In genomic region chr10:35642023-35642792, GRCh38 we compare ENCODE assay signal across 9 cellular contexts. TPM values are rescaled to one million over a fixed set of nuclear protein-coding genes. Genes with fewer than 3 reads are reported as not detected.
DNase-seq lines count a peak whose midpoint lies in the region; ATAC-seq and TF ChIP-seq lines count a peak whose summit lies in the region.
"Had no signal": no experiment of that assay in that cellular context is flagged by ENCODE, and none has a peak within 500 bp of the region (broad histone marks: within the 10 kb centered on the region; RNA-seq: fewer than 3 reads in every experiment).

TSS of gene FZD8 (minus strand) at chr10:35642296. CDS start at chr10:35641429, 867 bp downstream.

- peak within 1 kb of the TSS; percentile 67 for H3K4me3 ChIP-seq in kidney epithelial cell (ENCODE audit: low read depth, low read length)

- peaks cover 35% of the 10 kb centered on the region for H3K4me1 Mint-ChIP-seq in chondrocyte (ENCODE audit: low read depth)

- peaks cover 2% of the 10 kb centered on the region for H3K9me3 Mint-ChIP-seq in chondrocyte (ENCODE audit: low read depth)

- peak within 1 kb of the TSS; percentile 89 for H3K27ac Mint-ChIP-seq in chondrocyte (ENCODE audit: unreplicated experiment)

- peak; percentile 60 for TF ChIP-seq CTCF in chondrocyte (IDR thresholded peaks at IDR 0.05)
- TF ChIP-seq CTCF in kidney epithelial cell (IDR thresholded peaks at IDR 0.05; ENCODE audit: insufficient read depth, low read length, poor library complexity, severe bottlenecking) = peak; percentile 20

- no peaks in the 10 kb centered on the region for H3K27me3 Mint-ChIP-seq in chondrocyte (ENCODE audit: low read depth)

- DNase-seq in SIG-M5 treated with dmso at 0.1 percent for 504 hours (lab: John Stamatoyannopoulos, UW; ENCODE audit: unreplicated experiment) = peak; percentile 69
- DNase-seq in SIG-M5 (lab: John Stamatoyannopoulos, UW) = no peak
- peak; percentile 78 for DNase-seq in NCI-H2107 (lab: John Stamatoyannopoulos, UW)
- DNase-seq in activated CD4-positive, CD25-positive, alpha-beta regulatory T cell treated with anti-CD3 and anti-CD28 coated beads, Interleukin-2, amount 50 U/mL, for 72 hours = peak; percentile 67
- DNase-seq in chondrocyte (ENCODE audit: low spot score) = peak; percentile 97
- DNase-seq in kidney epithelial cell (ENCODE audit: low read depth) = peak; percentile 56
- DNase-seq in stimulated activated CD4-positive, alpha-beta T cell treated with anti-CD3 and anti-CD28 coated beads, Interleukin-12 subunit alpha, Interleukin-12 subunit beta, amount 100 ng/mL, for 48 hours (ENCODE audit: low read depth in 2 of 3, low spot score in 1 of 3) = peak in 2 of 3 donors; percentile 47 to 74
- DNase-seq: DND-41 had no signal

- ATAC-seq in HG03025 (IDR thresholded peaks at IDR 0.05; ENCODE audit: low FRiP score, unreplicated experiment) = peak; percentile 94

- H3K36me3 Mint-ChIP-seq in chondrocyte (ENCODE audit: low read depth) = peaks cover 14% of the 10 kb centered on the region

- H3K27me3 ChIP-seq in kidney epithelial cell (ENCODE audit: control insufficient read depth, insufficient read depth, low read length) = peaks cover 6% of the 10 kb centered on the region

- H3K4me3 Mint-ChIP-seq in chondrocyte (ENCODE audit: unreplicated experiment) = peak within 1 kb of the TSS; percentile 82

- H3K36me3 ChIP-seq in kidney epithelial cell (ENCODE audit: control insufficient read depth, insufficient read depth, low read length) = no peaks in the 10 kb centered on the region

RNA-seq across cellular contexts. Expression of gene FZD8, which starts in this region (rescaled TPM):
- total RNA-seq in chondrocyte (86.9 to 163 TPM (median 89.5 TPM) in 3 replicates), kidney epithelial cell (12.7 and 18.7 TPM in 2 replicates)
